ENCODE assay signal across 8 cellular contexts in the genomic region with DNA sequence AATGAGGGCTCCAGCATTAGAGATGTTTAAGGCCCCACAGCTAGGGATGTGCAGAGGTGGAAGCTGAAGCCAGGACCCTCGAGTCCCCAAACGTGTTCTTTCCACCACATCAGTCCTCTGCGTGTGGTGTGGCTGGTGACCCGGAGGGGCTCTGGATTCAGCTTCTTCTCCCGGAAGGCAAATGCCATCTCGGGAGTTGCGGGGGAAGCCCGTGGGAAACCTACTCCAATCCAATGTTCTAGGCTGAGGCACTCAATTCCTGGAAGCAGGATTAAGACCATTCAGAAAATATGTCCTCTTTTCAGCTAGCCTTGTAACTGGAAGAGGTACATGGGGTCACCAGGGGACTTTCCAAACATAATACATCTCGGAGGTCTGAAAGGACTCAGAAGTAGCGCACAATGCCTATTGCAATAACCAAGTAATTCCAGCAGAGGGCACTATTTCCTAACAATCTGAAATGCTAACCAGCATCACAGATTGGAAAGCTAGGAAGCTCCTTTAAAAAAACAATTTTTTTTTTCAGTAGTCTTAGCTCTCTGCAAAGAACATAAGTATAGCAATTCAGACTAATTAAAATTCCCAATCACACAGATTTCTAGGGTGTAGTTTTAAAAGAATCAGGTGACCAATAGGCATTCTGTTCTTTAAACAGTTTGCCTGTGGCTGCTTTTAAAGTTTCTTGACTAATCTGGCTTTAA. TPM values are rescaled to one million over a fixed set of nuclear protein-coding genes. Genes with fewer than 3 reads are reported as not detected.
A peak's percentile ranks its signal among the peaks of the same experiment; 100 is the strongest.
DNase-seq lines count a peak whose midpoint lies in the region; ATAC-seq, FAIRE-seq and TF ChIP-seq lines count a peak whose summit lies in the region.

No MANE protein-coding gene starts in this region.

- no peak overlapping the region for H3K27ac Mint-ChIP-seq in chondrocyte (ENCODE audit: unreplicated experiment)

- no peaks in the 10 kb centered on the region for H3K36me3 Mint-ChIP-seq in chondrocyte (ENCODE audit: low read depth)

- TF ChIP-seq EP300 in HepG2 (IDR thresholded peaks at IDR 0.05; ENCODE audit: low read depth in 2 of 2, low read length in 2 of 2) = no peak
- no peak for TF ChIP-seq EP300 in HepG2 (CRISPR knock-in tag; IDR thresholded peaks at IDR 0.05; ENCODE audit: borderline replicate concordance)
- no peak for TF ChIP-seq EP300 in tibial nerve (IDR thresholded peaks at IDR 0.05)

- FAIRE-seq in HepG2 (lab: Jason Lieb, UNC) = peak; percentile 76

- 11% methylated on average over 2 of the region's 10 CpGs for WGBS in HepG2 (ENCODE audit: low lambda C conversion rate)
- WGBS in tibial nerve, 2 donors = 24 to 31% methylated on average over 10 of the region's 10 CpGs

- H3K27me3 ChIP-seq in OCI-LY1 (ENCODE audit: insufficient read depth, low read length) = no peaks in the 10 kb centered on the region
- peaks cover 0 to 5% of the 10 kb centered on the region in 2 experiments; a peak in 2 of 5 replicates for H3K27me3 ChIP-seq in HepG2 (ENCODE audit: control insufficient read depth in 1 of 2, insufficient read depth in 2 of 2, low read length in 2 of 2)
- H3K27me3 ChIP-seq in tibial nerve = peaks cover 0 to 29% of the 10 kb centered on the region in 2 donors

- no peak for TF ChIP-seq POLR2A in HepG2 (IDR thresholded peaks at IDR 0.05; ENCODE audit: insufficient read depth in 1 of 2, low read depth in 2 of 2, low read length in 2 of 2)
- TF ChIP-seq POLR2A in tibial nerve (IDR thresholded peaks at IDR 0.05) = no peak

- H3K79me2 ChIP-seq in OCI-LY1 (ENCODE audit: insufficient read depth, low read length) = no peaks in the 10 kb centered on the region
- H3K79me2 ChIP-seq in HepG2 (ENCODE audit: insufficient read depth, low read length) = no peaks in the 10 kb centered on the region

- H3K9me3 ChIP-seq in OCI-LY1 (ENCODE audit: low read length) (no peaks in the 10 kb centered on the region), HepG2 (ENCODE audit: low read length) (no peaks in the 10 kb centered on the region), tibial nerve (no peaks in the 10 kb centered on the region)

- H3K9me2 ChIP-seq in OCI-LY1 (ENCODE audit: low read depth, low read length) = no peaks in the 10 kb centered on the region

- H3K4me2 ChIP-seq in OCI-LY1 (ENCODE audit: low read length) (no peak overlapping the region), HepG2 (ENCODE audit: low read depth, low read length) (no peak overlapping the region)

- peak; percentile 55; the same call in 1 of the 2 replicates for TF ChIP-seq RAD21 in HepG2 (CRISPR knock-in tag; IDR thresholded peaks at IDR 0.05)

- TF ChIP-seq CTCF in OCI-LY1 (IDR thresholded peaks at IDR 0.05; ENCODE audit: low read length) = peak; percentile 81
- TF ChIP-seq CTCF in chondrocyte (IDR thresholded peaks at IDR 0.05) = peak; percentile 94
- peak; percentile 70 for TF ChIP-seq CTCF in HepG2 (CRISPR knock-in tag; IDR thresholded peaks at IDR 0.05)
- peak; percentile 77 to 94 (median 79) for TF ChIP-seq CTCF in tibial nerve (IDR thresholded peaks at IDR 0.05)

- CTCF ChIA-PET in HepG2 (lab: Yijun Ruan, JAX; ENCODE audit: low intra/inter-chr PET ratio, low total read pairs) = interaction anchor here (1.1 to 1.3 kb wide), 3 partner anchors 132 to 311 kb away, joined by 4 to 9 read pairs (median 4); no protein-coding TSS in a partner anchor

- H2AFZ ChIP-seq in OCI-LY1 (ENCODE audit: low read length) (no peak overlapping the region), HepG2 (ENCODE audit: low read length) (no peak overlapping the region)

- POLR2A ChIA-PET in HepG2 (lab: Yijun Ruan, JAX) = no interaction called here

- H3K9ac ChIP-seq in OCI-LY1 (ENCODE audit: low read length) (no peak overlapping the region), HepG2 (ENCODE audit: insufficient read depth, low read depth, low read length) (no peak overlapping the region)

- H4K20me1 ChIP-seq in OCI-LY1 (ENCODE audit: insufficient read depth, low read length) (no peaks in the 10 kb centered on the region), HepG2 (ENCODE audit: insufficient read depth, low read length) (no peaks in the 10 kb centered on the region)

- H3K36me3 ChIP-seq in OCI-LY1 (ENCODE audit: insufficient read depth, low read length) (no peaks in the 10 kb centered on the region), HepG2 (replicated peaks in 1 of 2; ENCODE audit: control insufficient read depth in 1 of 2, insufficient read depth in 2 of 2, low read length in 2 of 2) (no peaks in the 10 kb centered on the region), tibial nerve (no peaks in the 10 kb centered on the region)

- ATAC-seq in HG03175 (IDR thresholded peaks at IDR 0.05; ENCODE audit: unreplicated experiment) (peak; percentile 51), HepG2 (peak; percentile 69), GM21423 (IDR thresholded peaks at IDR 0.05; ENCODE audit: unreplicated experiment) (no peak)

- H3K4me1 Mint-ChIP-seq in chondrocyte (ENCODE audit: low read depth) = no peaks in the 10 kb centered on the region

- H3K27ac ChIP-seq in OCI-LY1 (ENCODE audit: low read depth, low read length, poor library complexity, severe bottlenecking) (no peak overlapping the region), HepG2 (ENCODE audit: extremely low read length, insufficient read depth, low read length) (no peak overlapping the region), tibial nerve (no peak overlapping the region)

- peaks cover 8% of the 10 kb centered on the region for H3K9me3 Mint-ChIP-seq in chondrocyte (ENCODE audit: low read depth)

- H3K4me3 ChIP-seq in OCI-LY1 (ENCODE audit: low read depth, low read length, poor library complexity, severe bottlenecking) = no peak overlapping the region
- H3K4me3 ChIP-seq in HepG2 (replicated peaks in 1 of 3; ENCODE audit: insufficient read depth in 1 of 3, low read depth in 2 of 3, low read length in 3 of 3) = no peak overlapping the region
- no peak overlapping the region for H3K4me3 ChIP-seq in tibial nerve

- intact Hi-C loops in HepG2 (cut with micrococcal nuclease; ENCODE audit: unreplicated experiment) = loop anchor here (1.0 to 5.0 kb wide), 3 partner anchors 132 to 311 kb away; no protein-coding TSS in a partner anchor

- H3K4me3 Mint-ChIP-seq in chondrocyte (ENCODE audit: unreplicated experiment) = no peak overlapping the region

- DNase-seq in NOMO-1 (lab: John Stamatoyannopoulos, UW; ENCODE audit: unreplicated experiment in 2 of 2) (peak; percentile 0 to 31), NOMO-1 treated with dmso at 0.1 percent for 144 hours (lab: John Stamatoyannopoulos, UW; ENCODE audit: unreplicated experiment) (no peak), chondrocyte (ENCODE audit: low spot score) (no peak), HepG2 (ENCODE audit: low spot score) (peak; percentile 55), tibial nerve (ENCODE audit: low spot score in 2 of 2) (peak in 1 of 2 donors; percentile 76)

- H3K27me3 Mint-ChIP-seq in chondrocyte (ENCODE audit: low read depth) = peaks cover 46% of the 10 kb centered on the region

- in situ Hi-C loops in HepG2 (cut with HindIII; ENCODE audit: extremely low pct_ligation_motif_present, low pct_unique_long_range_greater_than_20kb) = no loop called here

- H3F3A ChIP-seq in OCI-LY1 (ENCODE audit: insufficient read depth, low read length) = no peaks in the 10 kb centered on the region

- H3K4me1 ChIP-seq in OCI-LY1 (ENCODE audit: insufficient read depth, low read length, severe bottlenecking) (no peaks in the 10 kb centered on the region), HepG2 (ENCODE audit: insufficient read depth, low read length) (no peaks in the 10 kb centered on the region), tibial nerve (no peaks in the 10 kb centered on the region)

- no TSS peak for BruUV-seq in HepG2 (replicated peaks; lab: Mats Ljungman, UMichigan)

RNA-seq across cellular contexts. Expression of gene BNC1, which starts 36.2 kb away (rescaled TPM):
- total RNA-seq in chondrocyte (1.7 to 2.8 TPM (median 2.3 TPM) in 3 replicates), HepG2 (2016; rRNA removed; fragmentation: Illumina TruSeq; extraction: Trizol) (not detected in 2 replicates), tibial nerve (1 to 10 TPM in 1 of 4 donors, under 1 TPM in 2, not detected in 1; under 0.01 to 1.4 (median 0.21) TPM)
- total RNA-seq in HepG2 (2016; cell fraction: cytosol; rRNA removed; fragmentation: Illumina TruSeq; extraction: Trizol; ENCODE audit: low read depth) = not detected in 2 replicates
- not detected in 2 replicates for total RNA-seq in HepG2 (2016; cell fraction: insoluble cytoplasmic fraction; rRNA removed; fragmentation: Illumina TruSeq; extraction: Trizol)
- not detected in 2 replicates for total RNA-seq in HepG2 (2016; cell fraction: membrane; rRNA removed; fragmentation: Illumina TruSeq; extraction: Trizol)
- total RNA-seq in HepG2 (2016; cell fraction: nucleus; rRNA removed; fragmentation: Illumina TruSeq; extraction: Trizol) = not detected in 2 replicates
- polyA plus RNA-seq in HepG2 (2011; rRNA removed) = not detected in 2 replicates
- not detected in 2 replicates for polyA plus RNA-seq in HepG2 (2011; cell fraction: cytosol; rRNA removed)
- polyA plus RNA-seq in HepG2 (2011; cell fraction: nucleus; rRNA removed) = not detected in 2 replicates
- polyA plus RNA-seq in HepG2 (2012) = not detected in 2 replicates
- not detected in 2 replicates for polyA plus RNA-seq in HepG2 (2016; cell fraction: cytosol; fragmentation: Illumina TruSeq; extraction: Trizol; ENCODE audit: low read depth)
- not detected in 2 replicates for polyA plus RNA-seq in HepG2 (2016; cell fraction: insoluble cytoplasmic fraction; fragmentation: Illumina TruSeq; extraction: Trizol; ENCODE audit: low read depth)
- polyA plus RNA-seq in HepG2 (2016; cell fraction: membrane; fragmentation: Illumina TruSeq; extraction: Trizol; ENCODE audit: low read depth) = not detected in 2 replicates
- not detected in 2 replicates for polyA plus RNA-seq in HepG2 (2016; cell fraction: nucleus; fragmentation: Illumina TruSeq; extraction: Trizol; ENCODE audit: insufficient read depth, low read depth)
- 0.05 TPM in 1 of 2 replicates, not detected in the other for polyA minus RNA-seq in HepG2 (2011; rRNA and poly(A)+ RNA removed; ENCODE audit: low replicate concordance)
- not detected in 2 replicates for polyA minus RNA-seq in HepG2 (2011; cell fraction: cytosol; rRNA and poly(A)+ RNA removed)
- not detected in 2 replicates for polyA minus RNA-seq in HepG2 (2011; cell fraction: nucleus; rRNA and poly(A)+ RNA removed)

RNA-seq across cellular contexts. Expression of gene HDGFL3, which starts 40.7 kb away (rescaled TPM):
- total RNA-seq in chondrocyte = 84.3 to 93.1 TPM (median 92.2 TPM) in 3 replicates
- total RNA-seq in HepG2 (2016; rRNA removed; fragmentation: Illumina TruSeq; extraction: Trizol) = 0.07 and 0.09 TPM in 2 replicates
- 0.09 TPM in 1 of 2 replicates, not detected in the other for total RNA-seq in HepG2 (2016; cell fraction: cytosol; rRNA removed; fragmentation: Illumina TruSeq; extraction: Trizol; ENCODE audit: low read depth)
- total RNA-seq in HepG2 (2016; cell fraction: insoluble cytoplasmic fraction; rRNA removed; fragmentation: Illumina TruSeq; extraction: Trizol) = 0.41 and 0.49 TPM in 2 replicates
- total RNA-seq in HepG2 (2016; cell fraction: membrane; rRNA removed; fragmentation: Illumina TruSeq; extraction: Trizol) = 0.59 and 0.83 TPM in 2 replicates
- total RNA-seq in HepG2 (2016; cell fraction: nucleus; rRNA removed; fragmentation: Illumina TruSeq; extraction: Trizol) = 0.25 and 0.31 TPM in 2 replicates
- 0.01 and 0.07 TPM in 2 replicates for polyA plus RNA-seq in HepG2 (2011; rRNA removed)
- polyA plus RNA-seq in HepG2 (2011; cell fraction: cytosol; rRNA removed) = under 0.01 TPM in 2 replicates
- polyA plus RNA-seq in HepG2 (2011; cell fraction: nucleus; rRNA removed) = not detected in 2 replicates
- 0.05 and 0.17 TPM in 2 replicates for polyA plus RNA-seq in HepG2 (2012)
- 0.32 and 0.78 TPM in 2 replicates for polyA plus RNA-seq in HepG2 (2016; cell fraction: cytosol; fragmentation: Illumina TruSeq; extraction: Trizol; ENCODE audit: low read depth)
- polyA plus RNA-seq in HepG2 (2016; cell fraction: insoluble cytoplasmic fraction; fragmentation: Illumina TruSeq; extraction: Trizol; ENCODE audit: low read depth) = 0.28 and 0.44 TPM in 2 replicates
- polyA plus RNA-seq in HepG2 (2016; cell fraction: membrane; fragmentation: Illumina TruSeq; extraction: Trizol; ENCODE audit: low read depth) = 0.14 and 0.17 TPM in 2 replicates
- 0.03 and 0.19 TPM in 2 replicates for polyA plus RNA-seq in HepG2 (2016; cell fraction: nucleus; fragmentation: Illumina TruSeq; extraction: Trizol; ENCODE audit: insufficient read depth, low read depth)
- polyA minus RNA-seq in HepG2 (2011; rRNA and poly(A)+ RNA removed; ENCODE audit: low replicate concordance) = 2.6 TPM in 1 of 2 replicates, not detected in the other
- polyA minus RNA-seq in HepG2 (2011; cell fraction: cytosol; rRNA and poly(A)+ RNA removed) = not detected in 2 replicates
- polyA minus RNA-seq in HepG2 (2011; cell fraction: nucleus; rRNA and poly(A)+ RNA removed) = under 0.01 and 0.12 TPM in 2 replicates
- total RNA-seq in tibial nerve = 10 to 100 TPM; 25.6 to 54.8 (median 43.4) TPM

Comparison
In these comparisons a context has a peak if more than half of its experiments do, and no peak if none do; other contexts are left out.
1. DNase-seq: peak in NOMO-1 (2 of 2) and HepG2 (single experiment); none in NOMO-1 treated with dmso at 0.1 percent for 144 hours (single experiment) and chondrocyte (single experiment).
2. RNA of gene HDGFL3, which starts 40.7 kb away (total RNA-seq): 84.3 to 93.1 TPM in chondrocyte and 25.6 to 54.8 TPM in tibial nerve; 0.07 to 0.83 TPM in HepG2; every median in the first group is over 10 times any median in the second.
3. Peak in every context shown above with its lines, with median percentiles within 50 percentile points of each other: CTCF ChIP-seq.